In the genomic region with DNA sequence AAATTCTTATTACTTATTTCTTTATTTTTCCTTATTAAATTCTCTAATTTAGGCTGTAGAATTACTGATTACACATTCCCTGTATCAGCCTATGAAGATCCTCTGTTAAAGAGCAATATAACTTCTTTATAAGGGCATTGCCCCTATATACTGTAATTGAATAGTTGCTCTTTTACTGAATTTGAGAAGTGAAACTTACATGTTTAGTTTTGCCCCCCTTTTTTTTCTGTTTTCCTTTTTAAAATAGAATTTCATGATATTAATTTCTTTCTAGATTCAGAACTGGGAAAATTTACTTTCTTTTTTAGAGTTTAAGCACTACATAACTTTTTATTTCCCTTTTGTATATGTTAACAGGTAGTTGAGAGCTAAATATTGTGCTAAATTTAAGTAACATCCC, we compare ENCODE assay signal across 1 cellular context.
TF ChIP-seq lines count a peak whose summit lies in the region.

No MANE protein-coding gene starts in this region.

TF ChIP-seq in GM12878, 131 proteins besides CTCF, POLR2A, EP300 and RAD21 (continues in another document):
- TF ChIP-seq SMC3 (IDR thresholded peaks at IDR 0.05; ENCODE audit: borderline replicate concordance, low read length): no peak
- no peak for TF ChIP-seq HDAC2 (IDR thresholded peaks at IDR 0.05)
- TF ChIP-seq, protein P1, sequence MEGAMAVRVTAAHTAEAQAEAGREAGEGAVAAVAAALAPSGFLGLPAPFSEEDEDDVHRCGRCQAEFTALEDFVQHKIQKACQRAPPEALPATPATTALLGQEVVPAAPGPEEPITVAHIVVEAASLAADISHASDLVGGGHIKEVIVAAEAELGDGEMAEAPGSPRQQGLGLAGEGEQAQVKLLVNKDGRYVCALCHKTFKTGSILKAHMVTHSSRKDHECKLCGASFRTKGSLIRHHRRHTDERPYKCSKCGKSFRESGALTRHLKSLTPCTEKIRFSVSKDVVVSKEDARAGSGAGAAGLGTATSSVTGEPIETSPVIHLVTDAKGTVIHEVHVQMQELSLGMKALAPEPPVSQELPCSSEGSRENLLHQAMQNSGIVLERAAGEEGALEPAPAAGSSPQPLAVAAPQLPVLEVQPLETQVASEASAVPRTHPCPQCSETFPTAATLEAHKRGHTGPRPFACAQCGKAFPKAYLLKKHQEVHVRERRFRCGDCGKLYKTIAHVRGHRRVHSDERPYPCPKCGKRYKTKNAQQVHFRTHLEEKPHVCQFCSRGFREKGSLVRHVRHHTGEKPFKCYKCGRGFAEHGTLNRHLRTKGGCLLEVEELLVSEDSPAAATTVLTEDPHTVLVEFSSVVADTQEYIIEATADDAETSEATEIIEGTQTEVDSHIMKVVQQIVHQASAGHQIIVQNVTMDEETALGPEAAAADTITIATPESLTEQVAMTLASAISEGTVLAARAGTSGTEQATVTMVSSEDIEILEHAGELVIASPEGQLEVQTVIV (IDR thresholded peaks at IDR 0.05; ENCODE audit: borderline replicate concordance, partially characterized antibody): no peak
- no peak for TF ChIP-seq BRCA1 (IDR thresholded peaks at IDR 0.05; ENCODE audit: low read depth, low read length)
- TF ChIP-seq TBL1XR1 (IDR thresholded peaks at IDR 0.05; ENCODE audit: low read depth, low read length): no peak
- no peak for TF ChIP-seq PAX5 (IDR thresholded peaks at IDR 0.05; ENCODE audit: borderline replicate concordance, low read depth, low read length)
- TF ChIP-seq YBX1 (IDR thresholded peaks at IDR 0.05): no peak
- TF ChIP-seq, protein P2, sequence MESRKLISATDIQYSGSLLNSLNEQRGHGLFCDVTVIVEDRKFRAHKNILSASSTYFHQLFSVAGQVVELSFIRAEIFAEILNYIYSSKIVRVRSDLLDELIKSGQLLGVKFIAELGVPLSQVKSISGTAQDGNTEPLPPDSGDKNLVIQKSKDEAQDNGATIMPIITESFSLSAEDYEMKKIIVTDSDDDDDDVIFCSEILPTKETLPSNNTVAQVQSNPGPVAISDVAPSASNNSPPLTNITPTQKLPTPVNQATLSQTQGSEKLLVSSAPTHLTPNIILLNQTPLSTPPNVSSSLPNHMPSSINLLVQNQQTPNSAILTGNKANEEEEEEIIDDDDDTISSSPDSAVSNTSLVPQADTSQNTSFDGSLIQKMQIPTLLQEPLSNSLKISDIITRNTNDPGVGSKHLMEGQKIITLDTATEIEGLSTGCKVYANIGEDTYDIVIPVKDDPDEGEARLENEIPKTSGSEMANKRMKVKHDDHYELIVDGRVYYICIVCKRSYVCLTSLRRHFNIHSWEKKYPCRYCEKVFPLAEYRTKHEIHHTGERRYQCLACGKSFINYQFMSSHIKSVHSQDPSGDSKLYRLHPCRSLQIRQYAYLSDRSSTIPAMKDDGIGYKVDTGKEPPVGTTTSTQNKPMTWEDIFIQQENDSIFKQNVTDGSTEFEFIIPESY (IDR thresholded peaks at IDR 0.05): no peak
- TF ChIP-seq MEF2A (IDR thresholded peaks at IDR 0.05; ENCODE audit: insufficient read depth, low read depth, low read length): peak; percentile 85
- TF ChIP-seq, protein P3, sequence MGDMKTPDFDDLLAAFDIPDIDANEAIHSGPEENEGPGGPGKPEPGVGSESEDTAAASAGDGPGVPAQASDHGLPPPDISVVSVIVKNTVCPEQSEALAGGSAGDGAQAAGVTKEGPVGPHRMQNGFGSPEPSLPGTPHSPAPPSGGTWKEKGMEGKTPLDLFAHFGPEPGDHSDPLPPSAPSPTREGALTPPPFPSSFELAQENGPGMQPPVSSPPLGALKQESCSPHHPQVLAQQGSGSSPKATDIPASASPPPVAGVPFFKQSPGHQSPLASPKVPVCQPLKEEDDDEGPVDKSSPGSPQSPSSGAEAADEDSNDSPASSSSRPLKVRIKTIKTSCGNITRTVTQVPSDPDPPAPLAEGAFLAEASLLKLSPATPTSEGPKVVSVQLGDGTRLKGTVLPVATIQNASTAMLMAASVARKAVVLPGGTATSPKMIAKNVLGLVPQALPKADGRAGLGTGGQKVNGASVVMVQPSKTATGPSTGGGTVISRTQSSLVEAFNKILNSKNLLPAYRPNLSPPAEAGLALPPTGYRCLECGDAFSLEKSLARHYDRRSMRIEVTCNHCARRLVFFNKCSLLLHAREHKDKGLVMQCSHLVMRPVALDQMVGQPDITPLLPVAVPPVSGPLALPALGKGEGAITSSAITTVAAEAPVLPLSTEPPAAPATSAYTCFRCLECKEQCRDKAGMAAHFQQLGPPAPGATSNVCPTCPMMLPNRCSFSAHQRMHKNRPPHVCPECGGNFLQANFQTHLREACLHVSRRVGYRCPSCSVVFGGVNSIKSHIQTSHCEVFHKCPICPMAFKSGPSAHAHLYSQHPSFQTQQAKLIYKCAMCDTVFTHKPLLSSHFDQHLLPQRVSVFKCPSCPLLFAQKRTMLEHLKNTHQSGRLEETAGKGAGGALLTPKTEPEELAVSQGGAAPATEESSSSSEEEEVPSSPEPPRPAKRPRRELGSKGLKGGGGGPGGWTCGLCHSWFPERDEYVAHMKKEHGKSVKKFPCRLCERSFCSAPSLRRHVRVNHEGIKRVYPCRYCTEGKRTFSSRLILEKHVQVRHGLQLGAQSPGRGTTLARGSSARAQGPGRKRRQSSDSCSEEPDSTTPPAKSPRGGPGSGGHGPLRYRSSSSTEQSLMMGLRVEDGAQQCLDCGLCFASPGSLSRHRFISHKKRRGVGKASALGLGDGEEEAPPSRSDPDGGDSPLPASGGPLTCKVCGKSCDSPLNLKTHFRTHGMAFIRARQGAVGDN (IDR thresholded peaks at IDR 0.05): no peak
- TF ChIP-seq GABPA (IDR thresholded peaks at IDR 0.05; ENCODE audit: low read depth): no peak
- 0 out of 2 replicates have a peak, but pooled peaks have one; percentile 25 for TF ChIP-seq MXI1 (IDR thresholded peaks at IDR 0.05; ENCODE audit: low read depth, low read length)
- TF ChIP-seq, protein P4, sequence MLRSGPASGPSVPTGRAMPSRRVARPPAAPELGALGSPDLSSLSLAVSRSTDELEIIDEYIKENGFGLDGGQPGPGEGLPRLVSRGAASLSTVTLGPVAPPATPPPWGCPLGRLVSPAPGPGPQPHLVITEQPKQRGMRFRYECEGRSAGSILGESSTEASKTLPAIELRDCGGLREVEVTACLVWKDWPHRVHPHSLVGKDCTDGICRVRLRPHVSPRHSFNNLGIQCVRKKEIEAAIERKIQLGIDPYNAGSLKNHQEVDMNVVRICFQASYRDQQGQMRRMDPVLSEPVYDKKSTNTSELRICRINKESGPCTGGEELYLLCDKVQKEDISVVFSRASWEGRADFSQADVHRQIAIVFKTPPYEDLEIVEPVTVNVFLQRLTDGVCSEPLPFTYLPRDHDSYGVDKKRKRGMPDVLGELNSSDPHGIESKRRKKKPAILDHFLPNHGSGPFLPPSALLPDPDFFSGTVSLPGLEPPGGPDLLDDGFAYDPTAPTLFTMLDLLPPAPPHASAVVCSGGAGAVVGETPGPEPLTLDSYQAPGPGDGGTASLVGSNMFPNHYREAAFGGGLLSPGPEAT (IDR thresholded peaks at IDR 0.05; ENCODE audit: low read depth): peak; percentile 72
- no peak for TF ChIP-seq RELA (IDR thresholded peaks at IDR 0.05; ENCODE audit: borderline replicate concordance, partially characterized antibody)
- TF ChIP-seq STAT3 (IDR thresholded peaks at IDR 0.05; ENCODE audit: low read depth, low read length): no peak
- TF ChIP-seq, protein P5, sequence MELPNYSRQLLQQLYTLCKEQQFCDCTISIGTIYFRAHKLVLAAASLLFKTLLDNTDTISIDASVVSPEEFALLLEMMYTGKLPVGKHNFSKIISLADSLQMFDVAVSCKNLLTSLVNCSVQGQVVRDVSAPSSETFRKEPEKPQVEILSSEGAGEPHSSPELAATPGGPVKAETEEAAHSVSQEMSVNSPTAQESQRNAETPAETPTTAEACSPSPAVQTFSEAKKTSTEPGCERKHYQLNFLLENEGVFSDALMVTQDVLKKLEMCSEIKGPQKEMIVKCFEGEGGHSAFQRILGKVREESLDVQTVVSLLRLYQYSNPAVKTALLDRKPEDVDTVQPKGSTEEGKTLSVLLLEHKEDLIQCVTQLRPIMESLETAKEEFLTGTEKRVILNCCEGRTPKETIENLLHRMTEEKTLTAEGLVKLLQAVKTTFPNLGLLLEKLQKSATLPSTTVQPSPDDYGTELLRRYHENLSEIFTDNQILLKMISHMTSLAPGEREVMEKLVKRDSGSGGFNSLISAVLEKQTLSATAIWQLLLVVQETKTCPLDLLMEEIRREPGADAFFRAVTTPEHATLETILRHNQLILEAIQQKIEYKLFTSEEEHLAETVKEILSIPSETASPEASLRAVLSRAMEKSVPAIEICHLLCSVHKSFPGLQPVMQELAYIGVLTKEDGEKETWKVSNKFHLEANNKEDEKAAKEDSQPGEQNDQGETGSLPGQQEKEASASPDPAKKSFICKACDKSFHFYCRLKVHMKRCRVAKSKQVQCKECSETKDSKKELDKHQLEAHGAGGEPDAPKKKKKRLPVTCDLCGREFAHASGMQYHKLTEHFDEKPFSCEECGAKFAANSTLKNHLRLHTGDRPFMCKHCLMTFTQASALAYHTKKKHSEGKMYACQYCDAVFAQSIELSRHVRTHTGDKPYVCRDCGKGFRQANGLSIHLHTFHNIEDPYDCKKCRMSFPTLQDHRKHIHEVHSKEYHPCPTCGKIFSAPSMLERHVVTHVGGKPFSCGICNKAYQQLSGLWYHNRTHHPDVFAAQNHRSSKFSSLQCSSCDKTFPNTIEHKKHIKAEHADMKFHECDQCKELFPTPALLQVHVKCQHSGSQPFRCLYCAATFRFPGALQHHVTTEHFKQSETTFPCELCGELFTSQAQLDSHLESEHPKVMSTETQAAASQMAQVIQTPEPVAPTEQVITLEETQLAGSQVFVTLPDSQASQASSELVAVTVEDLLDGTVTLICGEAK (IDR thresholded peaks at IDR 0.05; ENCODE audit: borderline replicate concordance): no peak
- TF ChIP-seq POLR2AphosphoS2 (IDR thresholded peaks at IDR 0.05; ENCODE audit: low read depth, low read length): no peak
- TF ChIP-seq, protein P6, sequence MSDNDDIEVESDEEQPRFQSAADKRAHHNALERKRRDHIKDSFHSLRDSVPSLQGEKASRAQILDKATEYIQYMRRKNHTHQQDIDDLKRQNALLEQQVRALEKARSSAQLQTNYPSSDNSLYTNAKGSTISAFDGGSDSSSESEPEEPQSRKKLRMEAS (IDR thresholded peaks at IDR 0.05; ENCODE audit: low read depth, low read length): no peak
- TF ChIP-seq ZNF622 (IDR thresholded peaks at IDR 0.05): no peak
- peak; percentile 51 for TF ChIP-seq ATF7 (IDR thresholded peaks at IDR 0.05; ENCODE audit: low read depth)
- TF ChIP-seq TCF3 (IDR thresholded peaks at IDR 0.05; ENCODE audit: borderline replicate concordance, insufficient read depth, low read depth, low read length): no peak
- TF ChIP-seq ETV6 (conservative IDR thresholded peaks at IDR 0.05 in 1 of 2, IDR thresholded peaks at IDR 0.05 in 1 of 2; ENCODE audit: borderline replicate concordance in 1 of 2, low read depth in 1 of 2): no peak
- TF ChIP-seq SPI1 (IDR thresholded peaks at IDR 0.05; ENCODE audit: borderline replicate concordance, insufficient read depth, low read depth, low read length): peak; percentile 68
- no peak for TF ChIP-seq ZNF274 (IDR thresholded peaks at IDR 0.05; ENCODE audit: insufficient read depth, insufficient read length)
- TF ChIP-seq ASH2L (IDR thresholded peaks at IDR 0.05; ENCODE audit: borderline replicate concordance, low read depth): no peak
- TF ChIP-seq BACH1 (IDR thresholded peaks at IDR 0.05; ENCODE audit: borderline replicate concordance): no peak
- TF ChIP-seq CHD4 (IDR thresholded peaks at IDR 0.05): no peak
- TF ChIP-seq, protein P7, sequence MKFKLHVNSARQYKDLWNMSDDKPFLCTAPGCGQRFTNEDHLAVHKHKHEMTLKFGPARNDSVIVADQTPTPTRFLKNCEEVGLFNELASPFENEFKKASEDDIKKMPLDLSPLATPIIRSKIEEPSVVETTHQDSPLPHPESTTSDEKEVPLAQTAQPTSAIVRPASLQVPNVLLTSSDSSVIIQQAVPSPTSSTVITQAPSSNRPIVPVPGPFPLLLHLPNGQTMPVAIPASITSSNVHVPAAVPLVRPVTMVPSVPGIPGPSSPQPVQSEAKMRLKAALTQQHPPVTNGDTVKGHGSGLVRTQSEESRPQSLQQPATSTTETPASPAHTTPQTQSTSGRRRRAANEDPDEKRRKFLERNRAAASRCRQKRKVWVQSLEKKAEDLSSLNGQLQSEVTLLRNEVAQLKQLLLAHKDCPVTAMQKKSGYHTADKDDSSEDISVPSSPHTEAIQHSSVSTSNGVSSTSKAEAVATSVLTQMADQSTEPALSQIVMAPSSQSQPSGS (IDR thresholded peaks at IDR 0.05; ENCODE audit: low read length): peak; percentile 30; the same call in 1 of the 2 replicates
- no peak for TF ChIP-seq MYC (IDR thresholded peaks at IDR 0.05; ENCODE audit: insufficient read depth, insufficient read length, insufficient replicate concordance, low read length, severe bottlenecking)
- no peak for TF ChIP-seq CEBPB (IDR thresholded peaks at IDR 0.05; ENCODE audit: borderline replicate concordance in 1 of 2, low read depth in 2 of 2, low read length in 2 of 2)
- no peak for TF ChIP-seq JUND (IDR thresholded peaks at IDR 0.05; ENCODE audit: low read depth, low read length)
- TF ChIP-seq MEF2B (IDR thresholded peaks at IDR 0.05; ENCODE audit: partially characterized antibody, poor library complexity, severe bottlenecking): no peak
- TF ChIP-seq, protein P8, sequence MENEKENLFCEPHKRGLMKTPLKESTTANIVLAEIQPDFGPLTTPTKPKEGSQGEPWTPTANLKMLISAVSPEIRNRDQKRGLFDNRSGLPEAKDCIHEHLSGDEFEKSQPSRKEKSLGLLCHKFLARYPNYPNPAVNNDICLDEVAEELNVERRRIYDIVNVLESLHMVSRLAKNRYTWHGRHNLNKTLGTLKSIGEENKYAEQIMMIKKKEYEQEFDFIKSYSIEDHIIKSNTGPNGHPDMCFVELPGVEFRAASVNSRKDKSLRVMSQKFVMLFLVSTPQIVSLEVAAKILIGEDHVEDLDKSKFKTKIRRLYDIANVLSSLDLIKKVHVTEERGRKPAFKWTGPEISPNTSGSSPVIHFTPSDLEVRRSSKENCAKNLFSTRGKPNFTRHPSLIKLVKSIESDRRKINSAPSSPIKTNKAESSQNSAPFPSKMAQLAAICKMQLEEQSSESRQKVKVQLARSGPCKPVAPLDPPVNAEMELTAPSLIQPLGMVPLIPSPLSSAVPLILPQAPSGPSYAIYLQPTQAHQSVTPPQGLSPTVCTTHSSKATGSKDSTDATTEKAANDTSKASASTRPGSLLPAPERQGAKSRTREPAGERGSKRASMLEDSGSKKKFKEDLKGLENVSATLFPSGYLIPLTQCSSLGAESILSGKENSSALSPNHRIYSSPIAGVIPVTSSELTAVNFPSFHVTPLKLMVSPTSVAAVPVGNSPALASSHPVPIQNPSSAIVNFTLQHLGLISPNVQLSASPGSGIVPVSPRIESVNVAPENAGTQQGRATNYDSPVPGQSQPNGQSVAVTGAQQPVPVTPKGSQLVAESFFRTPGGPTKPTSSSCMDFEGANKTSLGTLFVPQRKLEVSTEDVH (IDR thresholded peaks at IDR 0.05; ENCODE audit: low read depth, partially characterized antibody): no peak
- no peak for TF ChIP-seq SUPT20H (IDR thresholded peaks at IDR 0.05; ENCODE audit: borderline replicate concordance, control insufficient read depth, low read depth, low read length)
- no peak for TF ChIP-seq IKZF1 (conservative IDR thresholded peaks at IDR 0.05)
- TF ChIP-seq CBX3 (IDR thresholded peaks at IDR 0.05; ENCODE audit: borderline replicate concordance, low read depth): no peak
- no peak for TF ChIP-seq BMI1 (IDR thresholded peaks at IDR 0.05; ENCODE audit: borderline replicate concordance)
- TF ChIP-seq ZBED1 (IDR thresholded peaks at IDR 0.05; ENCODE audit: borderline replicate concordance): no peak
